2 cellular contexts compared by ENCODE assay signal in genomic region chr5:10276691-10277090, GRCh38.
TF ChIP-seq lines count a peak whose summit lies in the region.

No MANE protein-coding gene starts in this region.

TF ChIP-seq in GM23338, 12 proteins besides CTCF, POLR2A, EP300 and RAD21 (continued from another document):
- TF ChIP-seq ETS1 (IDR thresholded peaks at IDR 0.05) = no peak
- TF ChIP-seq NANOG (IDR thresholded peaks at IDR 0.05; ENCODE audit: borderline replicate concordance) = no peak
- TF ChIP-seq ZNF462 (CRISPR knock-in tag; IDR thresholded peaks at IDR 0.05) = no peak
- TF ChIP-seq EZH2 (IDR thresholded peaks at IDR 0.05; ENCODE audit: low read depth, unreplicated experiment) = no peak
- TF ChIP-seq STAT1 (IDR thresholded peaks at IDR 0.05; ENCODE audit: unreplicated experiment) = no peak
- no peak for TF ChIP-seq REST (IDR thresholded peaks at IDR 0.05; ENCODE audit: unreplicated experiment)

TF ChIP-seq in WTC11, 78 proteins besides CTCF, POLR2A, EP300 and RAD21 (continued from another document):
- TF ChIP-seq ZMAT4 (CRISPR knock-in tag; IDR thresholded peaks at IDR 0.05) (no peak), ZNF416 (CRISPR knock-in tag; IDR thresholded peaks at IDR 0.05) (no peak), CREB1 (CRISPR knock-in tag; IDR thresholded peaks at IDR 0.05) (no peak), ATF6 (CRISPR knock-in tag; IDR thresholded peaks at IDR 0.05) (no peak), MYBL2 (CRISPR knock-in tag; IDR thresholded peaks at IDR 0.05) (no peak), ZNF121 (CRISPR knock-in tag; IDR thresholded peaks at IDR 0.05) (no peak), PRRX2 (CRISPR knock-in tag; IDR thresholded peaks at IDR 0.05) (no peak)
